Comparison of ENCODE assay signal across 23 cellular contexts in the genomic region with DNA sequence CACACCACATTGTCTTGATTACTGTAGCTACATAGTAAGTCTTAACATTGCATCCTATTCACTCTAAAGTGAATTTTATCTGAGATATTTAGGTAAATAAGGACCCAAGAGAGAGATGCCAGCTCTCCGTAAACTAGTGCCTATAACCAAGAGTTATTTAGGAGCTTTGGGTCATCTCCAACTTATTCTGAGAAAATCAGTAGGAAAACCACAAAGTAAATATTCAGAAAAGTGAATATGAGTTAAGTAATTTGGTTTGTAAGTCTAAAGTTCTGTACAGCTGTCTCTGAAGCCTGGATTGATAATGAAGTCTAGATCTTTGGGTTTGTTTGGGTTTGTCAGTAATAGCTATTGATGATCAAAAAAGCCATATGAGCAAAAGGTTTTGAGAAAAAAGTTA.
DNase-seq lines count a peak whose midpoint lies in the region; ATAC-seq, FAIRE-seq and TF ChIP-seq lines count a peak whose summit lies in the region.
"Had no signal": no experiment of that assay in that cellular context is flagged by ENCODE, and none has a peak within 500 bp of the region (broad histone marks: within the 10 kb centered on the region; RNA-seq: fewer than 3 reads in every experiment).

No MANE protein-coding gene starts in this region.

- no peak overlapping the region for H2BK15ac ChIP-seq in H9 (ENCODE audit: low read depth, low read length)

- no peaks in the 10 kb centered on the region for H3K27me3 ChIP-seq in H9 (ENCODE audit: insufficient read depth, low read length)
- H3K27me3 ChIP-seq in Panc1 (ENCODE audit: control insufficient read depth, insufficient read depth, low read length), result no peaks in the 10 kb centered on the region
- no peaks in the 10 kb centered on the region for H3K27me3 ChIP-seq in smooth muscle cell (ENCODE audit: low read depth)
- H3K27me3 ChIP-seq: gastroesophageal sphincter, SJSA1 had no signal

- no peak for FAIRE-seq in HTR-8/SVneo (lab: Jason Lieb, UNC)

- H3K79me2 ChIP-seq in H9 (ENCODE audit: insufficient read depth, low read length) (no peaks in the 10 kb centered on the region; the same call in 1 of the 2 replicates), smooth muscle cell (ENCODE audit: low read depth) (peaks cover 100% of the 10 kb centered on the region)

- no peak overlapping the region for H3T11ph ChIP-seq in H9 (ENCODE audit: low read length)

- H3K4me3 ChIP-seq in Panc1 (ENCODE audit: low read depth in 2 of 2, low read length in 2 of 2), result no peak overlapping the region
- no peak overlapping the region for H3K4me3 ChIP-seq in smooth muscle cell
- H3K4me3 ChIP-seq: gastroesophageal sphincter, prostate gland, SJSA1 had no signal

- H4K5ac ChIP-seq in H9 (ENCODE audit: insufficient read length, low read depth, low read length), result no peak overlapping the region

- no CpG with 5 or more reads among the region's 1 CpG for WGBS in H9 (ENCODE audit: extremely low coverage, insufficient read length, low lambda C conversion rate)
- 74% methylated on average over 1 of the region's 1 CpG for WGBS in smooth muscle cell (ENCODE audit: low lambda C conversion rate)

- H3K23ac ChIP-seq in H9 (ENCODE audit: insufficient read length, low read depth, low read length), result no peak overlapping the region

- no peak overlapping the region for H4K91ac ChIP-seq in H9 (ENCODE audit: insufficient read length, low read depth, low read length)

- peaks cover 21% of the 10 kb centered on the region for H3F3A ChIP-seq in smooth muscle cell (ENCODE audit: low read depth)

- in situ Hi-C loops in Panc1 (cut with HindIII; ENCODE audit: low pct_unique_long_range_greater_than_20kb, low sequenced_read_pairs), result no loop called here
- in situ Hi-C loops in ACHN (cut with HindIII; ENCODE audit: low pct_ligation_motif_present, low pct_unique_long_range_greater_than_20kb, low sequenced_read_pairs), result no loop called here

- no peak overlapping the region for H3K18ac ChIP-seq in H9 (ENCODE audit: insufficient read length, low read depth, low read length)

- H3K27ac ChIP-seq in H9 (ENCODE audit: insufficient read length, low read depth, low read length) (no peak overlapping the region), Panc1 (ENCODE audit: low read length) (peak overlapping the region; percentile 70), smooth muscle cell (ENCODE audit: low read depth) (peak overlapping the region; percentile 99)
- H3K27ac ChIP-seq: epithelial cell of prostate, KMS-11, prostate gland, SJSA1, VCaP had no signal

- H3K79me1 ChIP-seq in H9 (ENCODE audit: insufficient read depth, low read depth, low read length, poor library complexity, severe bottlenecking), result peaks cover 7% of the 10 kb centered on the region

- H3K36me3 Mint-ChIP-seq in H9 (ENCODE audit: insufficient read depth in 1 of 3, low read depth in 3 of 3) (no peaks in the 10 kb centered on the region; a peak in 1 of 7 replicates), immature natural killer cell (peaks cover 0 to 4% (median 0%) of the 10 kb centered on the region in 3 donors)

- H4K20me1 ChIP-seq in H9 (ENCODE audit: control insufficient read depth, insufficient read depth, insufficient read length) (no peaks in the 10 kb centered on the region), smooth muscle cell (ENCODE audit: low read depth) (peaks cover 98% of the 10 kb centered on the region)

- H3K4me1 ChIP-seq in H9 (ENCODE audit: insufficient read depth, low read length) (peaks cover 16% of the 10 kb centered on the region), Panc1 (ENCODE audit: control insufficient read depth, insufficient read depth, low read length) (peaks cover 65% of the 10 kb centered on the region), smooth muscle cell (ENCODE audit: low read depth) (peaks cover 41% of the 10 kb centered on the region)

- BruUV-seq in Panc1 (replicated peaks; lab: Mats Ljungman, UMichigan), result no TSS peak

- H3K14ac ChIP-seq in H9 (ENCODE audit: insufficient read depth, low read length), result no peak overlapping the region

- H2BK20ac ChIP-seq in H9 (ENCODE audit: low read depth, low read length, poor library complexity, severe bottlenecking), result no peak overlapping the region

- DNase-seq in H9, result no peak
- DNase-seq in Panc1 (ENCODE audit: low read depth, low spot score), result no peak
- DNase-seq in immature natural killer cell, result no peak
- DNase-seq in smooth muscle cell (lab: John Stamatoyannopoulos, UW; ENCODE audit: unreplicated experiment), result no peak
- no peak for DNase-seq in kidney tubule cell (ENCODE audit: low spot score)
- DNase-seq in ACHN, result no peak
- DNase-seq in D341Med (ENCODE audit: low spot score), result no peak
- no peak for DNase-seq in HTR-8/SVneo (ENCODE audit: insufficient read length, low spot score)
- DNase-seq: activated CD8-positive, alpha-beta memory T cell treated with anti-CD3 and anti-CD28 coated beads, Interleukin-2, amount 50 U/mL, for 4 hours; activated effector memory CD4-positive, alpha-beta T cell treated with anti-CD3 and anti-CD28 coated beads, Interleukin-2, amount 50 U/mL, for 16 hours; naive thymus-derived CD4-positive, alpha-beta T cell; NCI-H1694 treated with DMSO at 0.1 percent for 48 hours; NCI-H2227 treated with DMSO at 0.1 percent for 48 hours; stimulated activated CD4-positive, alpha-beta T cell treated with anti-CD3 and anti-CD28 coated beads, Interleukin-2, amount 100 ng/mL, for 24 hours; stimulated activated naive B cell treated with anti-CD40 and anti-IgM and Interleukin-4, amounts not matched to agents 10 μg/mL and 1 μg/mL and 100 μg/mL, for 72 hours; T-helper 2 cell had no signal

- H3K4me2 ChIP-seq in H9 (ENCODE audit: insufficient read depth, insufficient read length, low read length) (no peak overlapping the region), smooth muscle cell (peak overlapping the region; percentile 64)
- H3K4me2 ChIP-seq: KMS-11 had no signal

- H3K9me3 ChIP-seq in H9 (ENCODE audit: control insufficient read depth, low read depth, low read length) (no peaks in the 10 kb centered on the region), Panc1 (ENCODE audit: control insufficient read depth, insufficient read depth, low read depth, low read length) (no peaks in the 10 kb centered on the region), smooth muscle cell (replicated peaks; ENCODE audit: low read depth) (no peaks in the 10 kb centered on the region)
- H3K9me3 ChIP-seq: gastroesophageal sphincter, prostate gland, SJSA1 had no signal

- no peak overlapping the region for H3K4ac ChIP-seq in H9 (ENCODE audit: low read depth, low read length)

- H4K8ac ChIP-seq in H9 (replicated peaks; ENCODE audit: insufficient read length, low read depth, low read length), result no peak overlapping the region

- POLR2A ChIA-PET in Panc1 (lab: Charles Lee), result no interaction called here

- no peaks in the 10 kb centered on the region for H3K9me3 Mint-ChIP-seq in H9
- H3K9me3 Mint-ChIP-seq in immature natural killer cell, result no peaks in the 10 kb centered on the region
- H3K9me3 Mint-ChIP-seq: naive thymus-derived CD4-positive, alpha-beta T cell; stimulated activated naive B cell treated with anti-CD40 and anti-IgM and Interleukin-4, amounts not matched to agents 10 μg/mL and 1 μg/mL and 100 μg/mL, for 72 hours had no signal

- ATAC-seq in Panc1, result no peak

- intact Hi-C loops in Panc1 (cut with micrococcal nuclease; ENCODE audit: unreplicated experiment), result no loop called here

- TF ChIP-seq CTCF in H9 (conservative IDR thresholded peaks at IDR 0.05), result no peak
- no peak for TF ChIP-seq CTCF in Panc1 (IDR thresholded peaks at IDR 0.05)
- TF ChIP-seq CTCF in smooth muscle cell (IDR thresholded peaks at IDR 0.05; ENCODE audit: borderline replicate concordance, insufficient read depth, poor library complexity, severe bottlenecking), result no peak

- H2AFZ ChIP-seq in H9 (ENCODE audit: low read length), result no peak overlapping the region
- H2AFZ ChIP-seq in smooth muscle cell (ENCODE audit: low read depth), result no peak overlapping the region

- no peak overlapping the region for H3K56ac ChIP-seq in H9 (ENCODE audit: insufficient read length, low read depth, low read length)

- H2BK12ac ChIP-seq in H9 (ENCODE audit: insufficient read length, low read depth, low read length), result no peak overlapping the region

- H3K4me3 Mint-ChIP-seq in H9 (peak overlapping the region in 1 of 2 experiments; percentile 21; a peak in 1 of 5 replicates), immature natural killer cell (peak overlapping the region in 1 of 5 donors; percentile 8)
- H3K4me3 Mint-ChIP-seq: naive thymus-derived CD4-positive, alpha-beta T cell; stimulated activated naive B cell treated with anti-CD40 and anti-IgM and Interleukin-4, amounts not matched to agents 10 μg/mL and 1 μg/mL and 100 μg/mL, for 72 hours; type B pancreatic cell had no signal

- H3K36me3 ChIP-seq in Panc1 (ENCODE audit: control insufficient read depth, insufficient read depth, low read length), result no peaks in the 10 kb centered on the region
- no peaks in the 10 kb centered on the region for H3K36me3 ChIP-seq in smooth muscle cell (ENCODE audit: low read depth)
- H3K36me3 ChIP-seq: gastroesophageal sphincter, prostate gland had no signal

- H2AK5ac ChIP-seq in H9 (ENCODE audit: insufficient read length, low read length), result no peak overlapping the region

- H2BK120ac ChIP-seq in H9 (ENCODE audit: low read depth, low read length, poor library complexity, severe bottlenecking), result no peak overlapping the region

- CTCF ChIA-PET in Panc1 (lab: Charles Lee), result interaction anchor here (1.1 kb wide), 1 partner anchor 10 kb away, joined by 3 read pairs; no protein-coding TSS in a partner anchor

- H3K27ac Mint-ChIP-seq in H9, result peak overlapping the region; percentile 84 to 91 (median 85); a peak in 5 of 7 replicates
- H3K27ac Mint-ChIP-seq in immature natural killer cell, result peak overlapping the region in 5 of 6 donors; percentile 15 to 73 (median 38)
- H3K27ac Mint-ChIP-seq: type B pancreatic cell had no signal

- peaks cover 68 to 69% of the 10 kb centered on the region in 2 experiments for H3K4me1 Mint-ChIP-seq in H9
- H3K4me1 Mint-ChIP-seq in immature natural killer cell, result peaks cover 80 to 94% of the 10 kb centered on the region in 2 donors

- no peak overlapping the region for H2BK5ac ChIP-seq in H9 (ENCODE audit: insufficient read length, low read length)

- H3K9ac ChIP-seq in H9 (ENCODE audit: extremely low read depth, insufficient read length, low read length), result no peak overlapping the region
- no peak overlapping the region for H3K9ac ChIP-seq in smooth muscle cell (ENCODE audit: low read depth)
- H3K9ac ChIP-seq: KMS-11 had no signal

- H3K27me3 Mint-ChIP-seq in H9 (ENCODE audit: low read depth), result no peaks in the 10 kb centered on the region
- peaks cover 0 to 2% (median 0%) of the 10 kb centered on the region in 3 donors for H3K27me3 Mint-ChIP-seq in immature natural killer cell (ENCODE audit: low read depth in 3 of 3)
- H3K27me3 Mint-ChIP-seq: naive thymus-derived CD4-positive, alpha-beta T cell; type B pancreatic cell had no signal

- no peaks in the 10 kb centered on the region for H3K23me2 ChIP-seq in H9 (ENCODE audit: insufficient read length, low read depth, low read length, poor library complexity, severe bottlenecking)
